ENCODE assay signal across 13 cellular contexts in genomic region chr19:13079542-13079986, GRCh38. TPM values are rescaled to one million over a fixed set of nuclear protein-coding genes. Genes with fewer than 3 reads are reported as not detected.
A peak's percentile ranks its signal among the peaks of the same experiment; 100 is the strongest.
DNase-seq lines count a peak whose midpoint lies in the region; ATAC-seq and TF ChIP-seq lines count a peak whose summit lies in the region.
"Had no signal": no experiment of that assay in that cellular context is flagged by ENCODE, and none has a peak within 500 bp of the region (broad histone marks: within the 10 kb centered on the region; RNA-seq: fewer than 3 reads in every experiment).

No MANE protein-coding gene starts in this region.

- H4K20me1 ChIP-seq in IMR-90 (ENCODE audit: insufficient read depth, low read length) = peaks cover 8% of the 10 kb centered on the region; the same call in 1 of the 2 replicates

- H4K8ac ChIP-seq in IMR-90 (ENCODE audit: low read depth in 2 of 2, low read length in 2 of 2) = peak overlapping the region in 1 of 2 experiments; percentile 64; a peak in 2 of 4 replicates

- peaks cover 28% of the 10 kb centered on the region for H3K27me3 Mint-ChIP-seq in mesothelial cell of epicardium (ENCODE audit: low read depth)
- H3K27me3 Mint-ChIP-seq: central memory CD8-positive, alpha-beta T cell had no signal

- ATAC-seq in IMR-90 (ENCODE audit: low read depth) (peak; percentile 49), GM19463 (IDR thresholded peaks at IDR 0.05; ENCODE audit: unreplicated experiment) (no peak), HG03378 (IDR thresholded peaks at IDR 0.05; ENCODE audit: unreplicated experiment) (no peak)

- H3K79me1 ChIP-seq in IMR-90 (ENCODE audit: low read depth in 1 of 2, low read length in 2 of 2) = peaks cover 0 to 25% of the 10 kb centered on the region in 2 experiments; a peak in 2 of 4 replicates

- no peak overlapping the region for H2BK5ac ChIP-seq in IMR-90 (ENCODE audit: low read depth, low read length, poor library complexity, severe bottlenecking)

- peaks cover 38% of the 10 kb centered on the region for H3K4me1 ChIP-seq in IMR-90 (ENCODE audit: control insufficient read depth, insufficient read depth, low read length)
- H3K4me1 ChIP-seq in effector memory CD4-positive, alpha-beta T cell (ENCODE audit: control insufficient read depth, insufficient read depth, low read length, poor library complexity, severe bottlenecking) = no peaks in the 10 kb centered on the region

- no TSS peak for BruUV-seq in IMR-90 (replicated peaks; lab: Mats Ljungman, UMichigan)

- intact Hi-C loops in IMR-90 (cut with micrococcal nuclease) = no loop called here

- H3K9me3 ChIP-seq in AG04450 (ENCODE audit: control insufficient read depth, insufficient read depth, low read length) = no peaks in the 10 kb centered on the region; the same call in 1 of the 2 replicates
- H3K9me3 ChIP-seq in IMR-90 (ENCODE audit: control insufficient read depth, insufficient read depth, low read length) = no peaks in the 10 kb centered on the region
- no peaks in the 10 kb centered on the region for H3K9me3 ChIP-seq in effector memory CD4-positive, alpha-beta T cell (ENCODE audit: control insufficient read depth, low read length)

- H3K4me3 ChIP-seq in AG04450 (ENCODE audit: low read depth, low read length) = no peak overlapping the region
- H3K4me3 ChIP-seq in IMR-90 (ENCODE audit: insufficient read depth, low read depth, low read length) = no peak overlapping the region
- no peak overlapping the region for H3K4me3 ChIP-seq in choroid plexus epithelial cell (ENCODE audit: low read depth, low read length)
- H3K4me3 ChIP-seq in effector memory CD4-positive, alpha-beta T cell (ENCODE audit: insufficient read depth, low read depth, low read length, poor library complexity, severe bottlenecking) = no peak overlapping the region

- H4K5ac ChIP-seq in IMR-90 (ENCODE audit: low read depth, low read length) = no peak overlapping the region

- peak overlapping the region; percentile 98 for H3K27ac Mint-ChIP-seq in mesothelial cell of epicardium
- H3K27ac Mint-ChIP-seq: activated B cell treated with CpG ODN at 0.5 μM for 24 hours had no signal

- POLR2A ChIA-PET in AG04450 (lab: Yijun Ruan, JAX) (interaction anchor here (1.5 kb wide), 1 partner anchor 18 kb away, joined by 3 read pairs; no protein-coding TSS in a partner anchor), IMR-90 (lab: Charles Lee; ENCODE audit: unreplicated experiment) (no interaction called here)

- peak overlapping the region; percentile 68 for H3K27ac ChIP-seq in AG04450 (ENCODE audit: low read depth, low read length)
- peak overlapping the region; percentile 0; the same call in 1 of the 2 replicates for H3K27ac ChIP-seq in IMR-90 (ENCODE audit: insufficient read depth, low read length)
- H3K27ac ChIP-seq in effector memory CD4-positive, alpha-beta T cell (ENCODE audit: insufficient read depth, low read length, poor library complexity, severe bottlenecking) = no peak overlapping the region

- DNase-seq in AG04450 (ENCODE audit: low read depth, low spot score) (no peak), IMR-90 (peak; percentile 50), choroid plexus epithelial cell (ENCODE audit: low read depth) (peak; percentile 53), mesothelial cell of epicardium (ENCODE audit: low spot score in 2 of 2, unreplicated experiment in 2 of 2) (no peak), medulla oblongata (ENCODE audit: extremely low spot score) (no peak)
- DNase-seq in effector memory CD4-positive, alpha-beta T cell = no peak
- DNase-seq: activated B cell treated with CpG ODN at 0.5 μM for 24 hours; MM.1S; stimulated activated naive CD4-positive, alpha-beta T cell treated with Interleukin-2 at 50 U/mL for 16 hours had no signal

- no peak overlapping the region for H3K18ac ChIP-seq in IMR-90 (ENCODE audit: low read depth, low read length)

- H3K27me3 ChIP-seq in AG04450 (ENCODE audit: control insufficient read depth, insufficient read depth, low read length) (no peaks in the 10 kb centered on the region), IMR-90 (ENCODE audit: control insufficient read depth, insufficient read depth, low read length) (no peaks in the 10 kb centered on the region)
- no peaks in the 10 kb centered on the region for H3K27me3 ChIP-seq in effector memory CD4-positive, alpha-beta T cell (replicated peaks; ENCODE audit: control insufficient read depth, insufficient read depth, low read length, poor library complexity, severe bottlenecking)

- peak overlapping the region; percentile 18; the same call in 1 of the 2 replicates for H3K4me2 ChIP-seq in IMR-90 (ENCODE audit: low read depth, low read length)

- H2BK120ac ChIP-seq in IMR-90 (ENCODE audit: low read depth, low read length) = peak overlapping the region; percentile 47

- peak overlapping the region; percentile 86 for H3K4ac ChIP-seq in IMR-90 (ENCODE audit: low read depth, low read length)

- H3K9me1 ChIP-seq in IMR-90 (ENCODE audit: insufficient read depth, low read length) = peaks cover 4% of the 10 kb centered on the region

- in situ Hi-C loops in IMR-90 (cut with MboI; ENCODE audit: low sequenced_read_pairs) = no loop called here

- CTCF ChIA-PET in AG04450 (lab: Charles Lee) = interaction anchor here (0.7 to 3.8 kb wide), 2 partner anchors 15 to 18 kb away, joined by 3 to 30 read pairs; no protein-coding TSS in a partner anchor
- CTCF ChIA-PET in IMR-90 (lab: Yijun Ruan, JAX) = interaction anchor here (0.9 to 1.7 kb wide), 3 partner anchors 18 to 114 kb away, joined by 3 to 6 read pairs (median 5); no protein-coding TSS in a partner anchor

- H2AK9ac ChIP-seq in IMR-90 (replicated peaks; ENCODE audit: low read depth, low read length, poor library complexity) = peak overlapping the region; percentile 96

- 0 out of 3 replicates have a peak overlapping the region, but pooled peaks have one; percentile 32 for H2BK15ac ChIP-seq in IMR-90 (ENCODE audit: low read depth, low read length)

- peak overlapping the region; percentile 33; the same call in 1 of the 2 replicates for H2BK20ac ChIP-seq in IMR-90 (ENCODE audit: low read depth, low read length)

- TF ChIP-seq POLR2A in IMR-90 (IDR thresholded peaks at IDR 0.05; ENCODE audit: low read depth, low read length) = no peak

- H3K36me3 Mint-ChIP-seq in mesothelial cell of epicardium = peaks cover 13% of the 10 kb centered on the region

- no peak overlapping the region for H3K9ac ChIP-seq in IMR-90 (ENCODE audit: low read depth, low read length)

- dilution Hi-C loops in IMR-90 (cut with HindIII; ENCODE audit: low sequenced_read_pairs, unreplicated experiment) = no loop called here

- H3K14ac ChIP-seq in IMR-90 (replicated peaks; ENCODE audit: low read depth, low read length) = 0 out of 2 replicates have a peak overlapping the region, but pooled peaks have one; percentile 60

- peaks cover 52% of the 10 kb centered on the region for H3K36me3 ChIP-seq in IMR-90 (ENCODE audit: control insufficient read depth, insufficient read depth, low read length)
- no peaks in the 10 kb centered on the region for H3K36me3 ChIP-seq in effector memory CD4-positive, alpha-beta T cell (ENCODE audit: control insufficient read depth, insufficient read depth, low read length)

- H3K9me3 Mint-ChIP-seq in mesothelial cell of epicardium = no peaks in the 10 kb centered on the region
- H3K9me3 Mint-ChIP-seq: activated B cell treated with CpG ODN at 0.5 μM for 24 hours; central memory CD8-positive, alpha-beta T cell; neural crest cell had no signal

- H2AK5ac ChIP-seq in IMR-90 (ENCODE audit: low read depth, low read length) = peak overlapping the region; percentile 77; the same call in 1 of the 2 replicates

- peaks cover 44% of the 10 kb centered on the region for H3K4me1 Mint-ChIP-seq in mesothelial cell of epicardium
- H3K4me1 Mint-ChIP-seq: activated B cell treated with CpG ODN at 0.5 μM for 24 hours; central memory CD8-positive, alpha-beta T cell had no signal

- H3K4me3 Mint-ChIP-seq in mesothelial cell of epicardium = peak overlapping the region; percentile 13
- H3K4me3 Mint-ChIP-seq: activated B cell treated with CpG ODN at 0.5 μM for 24 hours; central memory CD8-positive, alpha-beta T cell; neural crest cell had no signal

- H3K23ac ChIP-seq in IMR-90 (ENCODE audit: low read depth, low read length) = no peak overlapping the region

- WGBS in IMR-90 (ENCODE audit: extremely low coverage in 2 of 2, insufficient read length in 1 of 2), 2 experiments = 31% methylated on average over 7 of the region's 16 CpGs; no CpG with 5 or more reads in 1 of the 2 experiments

- no peak overlapping the region for H3K56ac ChIP-seq in IMR-90 (ENCODE audit: extremely low read depth, insufficient read depth, low read length)

- TF ChIP-seq CTCF in AG04450 (IDR thresholded peaks at IDR 0.05; ENCODE audit: low read depth, low read length) (no peak), IMR-90 (conservative IDR thresholded peaks at IDR 0.05; ENCODE audit: low read depth, low read length) (no peak), choroid plexus epithelial cell (conservative IDR thresholded peaks at IDR 0.05; ENCODE audit: low read depth, low read length) (no peak), mesothelial cell of epicardium (IDR thresholded peaks at IDR 0.05; ENCODE audit: unreplicated experiment) (no peak)

- no peak overlapping the region for H4K91ac ChIP-seq in IMR-90 (ENCODE audit: insufficient read depth, low read depth, low read length)

- H2AFZ ChIP-seq in IMR-90 (replicated peaks; ENCODE audit: low read length, poor library complexity) = peak overlapping the region; percentile 2

- no peak for TF ChIP-seq RAD21 in IMR-90 (IDR thresholded peaks at IDR 0.05; ENCODE audit: low read length)

RNA-seq across cellular contexts. Expression of gene LYL1, which starts 23.1 kb away (rescaled TPM):
- polyA plus RNA-seq in AG04450 (2011; rRNA removed) = 0.11 and 0.29 TPM in 2 replicates
- 0.14 and 0.17 TPM in 2 replicates for polyA minus RNA-seq in AG04450 (2011; rRNA and poly(A)+ RNA removed)
- 0.28 and 0.36 TPM in 2 replicates for total RNA-seq in IMR-90 (2012; rRNA removed)
- polyA plus RNA-seq in IMR-90 (2012; rRNA removed) = 0.39 and 0.63 TPM in 2 replicates
- polyA plus RNA-seq in IMR-90 (2012; cell fraction: cytosol; rRNA removed) = 0.17 and 0.64 TPM in 2 replicates
- polyA plus RNA-seq in IMR-90 (2012; cell fraction: nucleus; rRNA removed; ENCODE audit: low replicate concordance) = 0.56 and 1.4 TPM in 2 replicates
- 3.4 to 4.0 TPM (median 3.8 TPM) in 3 replicates for total RNA-seq in mesothelial cell of epicardium

RNA-seq across cellular contexts. Expression of gene TRMT1, which starts 37.0 kb away (rescaled TPM):
- polyA plus RNA-seq in AG04450 (2011; rRNA removed) = 17.3 and 21.0 TPM in 2 replicates
- polyA minus RNA-seq in AG04450 (2011; rRNA and poly(A)+ RNA removed) = 15.6 and 24.6 TPM in 2 replicates
- total RNA-seq in IMR-90 (2012; rRNA removed) = 23.3 and 28.3 TPM in 2 replicates
- 56.0 and 62.1 TPM in 2 replicates for polyA plus RNA-seq in IMR-90 (2012; rRNA removed)
- polyA plus RNA-seq in IMR-90 (2012; cell fraction: cytosol; rRNA removed) = 30.8 and 37.2 TPM in 2 replicates
- polyA plus RNA-seq in IMR-90 (2012; cell fraction: nucleus; rRNA removed; ENCODE audit: low replicate concordance) = 280 and 687 TPM in 2 replicates
- 53.9 to 58.6 TPM (median 57.0 TPM) in 3 replicates for total RNA-seq in mesothelial cell of epicardium

RNA-seq across cellular contexts. Expression of gene NACC1, which starts 38.5 kb away (rescaled TPM):
- 43.4 and 76.4 TPM in 2 replicates for polyA plus RNA-seq in AG04450 (2011; rRNA removed)
- 38.2 and 51.8 TPM in 2 replicates for polyA minus RNA-seq in AG04450 (2011; rRNA and poly(A)+ RNA removed)
- 42.5 and 56.7 TPM in 2 replicates for total RNA-seq in IMR-90 (2012; rRNA removed)
- 181 and 243 TPM in 2 replicates for polyA plus RNA-seq in IMR-90 (2012; rRNA removed)
- 122 and 198 TPM in 2 replicates for polyA plus RNA-seq in IMR-90 (2012; cell fraction: cytosol; rRNA removed)
- polyA plus RNA-seq in IMR-90 (2012; cell fraction: nucleus; rRNA removed; ENCODE audit: low replicate concordance) = 98.8 and 265 TPM in 2 replicates
- total RNA-seq in mesothelial cell of epicardium = 63.0 to 76.4 TPM (median 74.5 TPM) in 3 replicates

Comparison
In these comparisons a context has a peak if more than half of its experiments do, and no peak if none do; other contexts are left out.
1. DNase-seq: peak in IMR-90 (single experiment) and choroid plexus epithelial cell (single experiment); none in AG04450 (single experiment), mesothelial cell of epicardium (0 of 2), medulla oblongata (single experiment) and effector memory CD4-positive, alpha-beta T cell (0 of 3).